8 cellular contexts compared by ENCODE assay signal in the genomic region with DNA sequence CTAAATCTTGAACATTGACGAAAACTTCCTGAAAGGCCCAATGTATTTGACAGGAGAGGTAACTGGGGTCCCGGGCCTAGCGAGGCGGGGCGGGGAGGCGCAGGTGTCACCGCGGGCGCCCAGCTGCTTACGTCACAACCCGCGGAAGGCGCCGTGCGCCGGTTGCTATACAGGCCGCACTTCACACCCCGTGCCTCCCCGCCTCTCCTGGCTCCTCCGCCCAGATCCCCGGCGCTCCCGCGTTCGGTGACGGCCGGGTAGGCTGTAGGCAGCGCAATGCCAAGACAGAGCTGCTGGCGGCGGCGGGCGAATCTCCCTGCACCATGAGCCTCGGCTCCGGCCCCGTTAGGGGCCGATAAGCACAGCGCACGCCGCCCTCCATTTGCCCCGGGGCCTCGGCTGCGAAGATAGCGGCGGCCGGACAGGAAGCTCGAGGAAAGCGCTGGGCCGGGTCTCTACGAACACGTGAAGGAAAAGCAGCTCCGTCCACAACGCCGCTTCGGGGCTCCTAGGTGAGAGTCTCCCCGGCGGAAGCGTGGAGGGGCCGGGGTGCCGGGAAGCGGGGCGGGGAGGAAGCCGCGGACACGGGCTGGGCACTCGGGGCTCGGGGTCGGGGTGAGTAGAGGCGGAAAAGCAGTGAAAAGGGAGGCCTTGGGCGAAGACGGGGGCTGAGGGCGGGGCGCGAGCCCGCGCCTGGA. TPM values are rescaled to one million over a fixed set of nuclear protein-coding genes. Genes with fewer than 3 reads are reported as not detected.
DNase-seq lines count a peak whose midpoint lies in the region; ATAC-seq and TF ChIP-seq lines count a peak whose summit lies in the region.

A gene with protein sequence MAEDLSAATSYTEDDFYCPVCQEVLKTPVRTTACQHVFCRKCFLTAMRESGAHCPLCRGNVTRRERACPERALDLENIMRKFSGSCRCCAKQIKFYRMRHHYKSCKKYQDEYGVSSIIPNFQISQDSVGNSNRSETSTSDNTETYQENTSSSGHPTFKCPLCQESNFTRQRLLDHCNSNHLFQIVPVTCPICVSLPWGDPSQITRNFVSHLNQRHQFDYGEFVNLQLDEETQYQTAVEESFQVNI (plus strand): TSS at position 151 of the 698 bp plus-strand sequence. CDS start 903 bp downstream, outside the sequence.

- peaks cover 40% of the 10 kb centered on the region for H3K79me2 ChIP-seq in OCI-LY1 (ENCODE audit: insufficient read depth, low read length)

- no peaks in the 10 kb centered on the region for H3K27me3 Mint-ChIP-seq in Calu3 (ENCODE audit: unreplicated experiment)

- H2AFZ ChIP-seq in OCI-LY1 (ENCODE audit: low read length), result peak within 1 kb of the TSS; percentile 79

- CTCF ChIA-PET in Calu3 (lab: Charles Lee), result interaction anchor here (0.6 to 0.7 kb wide), 3 partner anchors 72 to 669 kb away, joined by 3 to 6 read pairs (median 3); no protein-coding TSS in a partner anchor

- peak within 1 kb of the TSS; percentile 89 for H3K4me3 ChIP-seq in OCI-LY1 (ENCODE audit: low read depth, low read length, poor library complexity, severe bottlenecking)
- peak within 1 kb of the TSS; percentile 90 for H3K4me3 ChIP-seq in mononuclear cell (ENCODE audit: low read length)

- H3K36me3 Mint-ChIP-seq in Calu3 (ENCODE audit: insufficient read depth, unreplicated experiment), result peaks cover 43% of the 10 kb centered on the region

- H3K36me3 ChIP-seq in OCI-LY1 (ENCODE audit: insufficient read depth, low read length), result peaks cover 25% of the 10 kb centered on the region; the same call in 1 of the 2 replicates

- H3K4me1 ChIP-seq in OCI-LY1 (ENCODE audit: insufficient read depth, low read length, severe bottlenecking), result peaks cover 28% of the 10 kb centered on the region
- peaks cover 52% of the 10 kb centered on the region for H3K4me1 ChIP-seq in mononuclear cell (ENCODE audit: insufficient read depth, low read length)

- TF ChIP-seq CTCF in Calu3 (IDR thresholded peaks at IDR 0.05; ENCODE audit: unreplicated experiment), result no peak
- TF ChIP-seq CTCF in OCI-LY1 (IDR thresholded peaks at IDR 0.05; ENCODE audit: low read length), result no peak

- intact Hi-C loops in Calu3 (cut with micrococcal nuclease; ENCODE audit: unreplicated experiment), result loop anchor here (5.0 kb wide), 1 partner anchor 150 kb away; a partner anchor contains a TSS

- H3K27ac ChIP-seq in OCI-LY1 (ENCODE audit: low read depth, low read length, poor library complexity, severe bottlenecking), result peak within 1 kb of the TSS; percentile 81

- no peaks in the 10 kb centered on the region for H3F3A ChIP-seq in OCI-LY1 (ENCODE audit: insufficient read depth, low read length)

- H4K20me1 ChIP-seq in OCI-LY1 (ENCODE audit: insufficient read depth, low read length), result no peaks in the 10 kb centered on the region

- ATAC-seq in GM21515 (IDR thresholded peaks at IDR 0.05; ENCODE audit: unreplicated experiment), result peak; percentile 65

- H3K9me3 ChIP-seq in OCI-LY1 (ENCODE audit: low read length) (no peaks in the 10 kb centered on the region), mononuclear cell (ENCODE audit: low read depth, low read length) (no peaks in the 10 kb centered on the region)

- H3K4me2 ChIP-seq in OCI-LY1 (ENCODE audit: low read length), result peak within 1 kb of the TSS; percentile 95

- peak within 1 kb of the TSS; percentile 88 for H3K9ac ChIP-seq in OCI-LY1 (ENCODE audit: low read length)

- H3K9me2 ChIP-seq in OCI-LY1 (ENCODE audit: low read depth, low read length), result no peaks in the 10 kb centered on the region

- no peaks in the 10 kb centered on the region for H3K9me3 Mint-ChIP-seq in Calu3 (ENCODE audit: low read depth, unreplicated experiment)

- peak within 1 kb of the TSS; percentile 98 for H3K4me3 Mint-ChIP-seq in Calu3 (ENCODE audit: low read depth, unreplicated experiment)

- BruUV-seq in Calu3 (replicated peaks; lab: Mats Ljungman, UMichigan), result no TSS peak

- DNase-seq in Calu3 (peak; percentile 90), HuH-7 (ENCODE audit: low spot score) (peak; percentile 50), epidermal melanocyte (ENCODE audit: insufficient read length, low spot score) (peak; percentile 54)
- peak; percentile 94 for DNase-seq in activated CD8-positive, alpha-beta memory T cell treated with anti-CD3 and anti-CD28 coated beads, Interleukin-2, amount 50 U/mL, for 48 hours
- DNase-seq in stimulated activated CD8-positive, alpha-beta memory T cell treated with anti-CD3 and anti-CD28 coated beads, Interleukin-4, amount 100 ng/mL, for 1 hour (ENCODE audit: low read depth in 2 of 2, low spot score in 1 of 2), result peak; percentile 47 to 76

- H3K27ac Mint-ChIP-seq in Calu3 (ENCODE audit: unreplicated experiment), result peak within 1 kb of the TSS; percentile 97

- H3K4me1 Mint-ChIP-seq in Calu3 (ENCODE audit: low read depth, unreplicated experiment), result peaks cover 36% of the 10 kb centered on the region

- no peaks in the 10 kb centered on the region for H3K27me3 ChIP-seq in OCI-LY1 (ENCODE audit: insufficient read depth, low read length)
- no peaks in the 10 kb centered on the region for H3K27me3 ChIP-seq in mononuclear cell (ENCODE audit: insufficient read depth, low read length)

RNA-seq across cellular contexts. Expression of the gene that starts here (rescaled TPM):
- total RNA-seq in Calu3 (2022), result 34.6 and 38.9 TPM in 2 replicates
- 204 TPM for total RNA-seq in mononuclear cell

Comparison
In these comparisons a context has a peak if more than half of its experiments do, and no peak if none do; other contexts are left out.
1. Peak in every context shown above with its lines: DNase-seq, ATAC-seq, H3K4me3 ChIP-seq and H3K27ac ChIP-seq.